23 cellular contexts compared by ENCODE assay signal in the genomic region with DNA sequence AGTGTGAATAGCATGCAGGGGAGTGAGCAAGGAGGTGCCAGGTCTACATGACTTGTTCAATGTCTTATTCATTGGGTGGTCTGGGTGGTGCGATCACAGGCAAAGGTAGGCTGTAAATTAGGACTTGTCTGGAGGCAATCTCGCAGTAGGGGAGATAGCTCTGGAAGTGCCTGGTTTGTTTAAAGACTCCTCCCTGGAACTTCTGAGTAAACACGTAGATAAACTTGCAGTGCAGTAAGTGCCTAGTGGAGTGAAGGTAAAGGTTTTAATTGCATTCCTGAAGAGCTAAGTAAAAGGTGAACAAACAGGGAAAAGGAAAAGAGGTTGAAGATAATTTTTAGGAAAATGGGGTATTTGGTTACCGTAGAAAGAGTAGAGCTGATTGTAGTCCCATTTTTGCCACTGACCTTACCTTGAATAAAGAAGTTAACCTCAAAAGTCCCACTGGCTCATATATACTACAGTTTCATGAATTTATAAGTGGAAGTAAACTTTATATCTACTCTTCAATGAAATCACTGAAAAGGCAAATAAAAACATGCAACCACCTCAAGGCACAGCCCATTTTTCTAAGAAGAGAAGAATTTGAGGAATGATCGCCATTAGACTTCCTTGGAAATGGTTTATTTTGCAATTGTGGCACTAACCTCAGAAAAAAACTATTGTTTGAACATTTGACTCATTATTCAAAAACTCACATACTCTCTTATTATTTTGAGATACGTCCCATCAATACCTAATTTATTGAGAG.
"Had no signal": no experiment of that assay in that cellular context is flagged by ENCODE, and none has a peak within 500 bp of the region (broad histone marks: within the 10 kb centered on the region; RNA-seq: fewer than 3 reads in every experiment).

No MANE protein-coding gene starts in this region.

- H3K4me3 ChIP-seq: breast epithelium, left ventricle myocardium inferior, lung, mucosa of descending colon, testis, transverse colon, uterus had no signal

- H3K4me3 Mint-ChIP-seq: activated naive CD4-positive, alpha-beta T cell treated with anti-CD3 and anti-CD28 coated beads, Interleukin-2, amount 10 ng/mL, durations not matched to agents 7 days and 5 days; activated T-helper 1 cell treated with anti-CD3 and anti-CD28 coated beads, Interleukin-12 subunit alpha, Interleukin-12 subunit beta, Interleukin-2, Interleukin-4 antibody, amounts not matched to agents 30 ng/mL and 10 ng/mL and 1 ng/mL, durations not matched to agents 14 hours and 24 hours and 36 hours; natural killer cell treated with Interleukin-12 subunit alpha and Interleukin-12 subunit beta and Interleukin-15 and Interleukin-18, amount 100 ng/mL, for 72 hours had no signal

- H3K36me3 ChIP-seq: breast epithelium, left ventricle myocardium inferior, transverse colon, uterus had no signal

- H3K9me3 ChIP-seq: breast epithelium, left ventricle myocardium inferior, mucosa of descending colon, testis, transverse colon, uterus had no signal

- H3K27ac ChIP-seq: breast epithelium, left ventricle myocardium inferior, testis, transverse colon, uterus had no signal

- H3K27me3 ChIP-seq: breast epithelium, testis, transverse colon, uterus had no signal

- H3K36me3 Mint-ChIP-seq: activated naive CD4-positive, alpha-beta T cell treated with anti-CD3 and anti-CD28 coated beads, Interleukin-2, amount 10 ng/mL, durations not matched to agents 7 days and 5 days; natural killer cell treated with Interleukin-12 subunit alpha and Interleukin-12 subunit beta and Interleukin-15 and Interleukin-18, amount 100 ng/mL, for 72 hours had no signal

- FAIRE-seq: endothelial cell of umbilical vein had no signal

- H3K4me1 Mint-ChIP-seq: activated naive CD4-positive, alpha-beta T cell treated with anti-CD3 and anti-CD28 coated beads, Interleukin-2, amount 10 ng/mL, durations not matched to agents 7 days and 5 days had no signal

- H3K9me3 Mint-ChIP-seq: activated naive CD4-positive, alpha-beta T cell treated with anti-CD3 and anti-CD28 coated beads, Interleukin-2, amount 10 ng/mL, durations not matched to agents 7 days and 5 days had no signal

- H3K4me1 ChIP-seq: breast epithelium, left ventricle myocardium inferior, testis, transverse colon, uterus had no signal

- H3K27me3 Mint-ChIP-seq: activated naive CD4-positive, alpha-beta T cell treated with anti-CD3 and anti-CD28 coated beads, Interleukin-2, amount 10 ng/mL, durations not matched to agents 7 days and 5 days had no signal

- ATAC-seq: mucosa of descending colon; natural killer cell treated with Interleukin-12 subunit alpha and Interleukin-12 subunit beta and Interleukin-15 and Interleukin-18, amount 100 ng/mL, for 72 hours; right cardiac atrium had no signal

- DNase-seq: activated CD4-positive, alpha-beta T cell treated with anti-CD3 and anti-CD28 coated beads for 4 hours; activated CD4-positive, alpha-beta T cell treated with anti-CD3 and anti-CD28 coated beads, Interleukin-2, amount 50 U/mL, for 4 hours; activated CD4-positive, CD25-positive, alpha-beta regulatory T cell; activated CD8-positive, alpha-beta memory T cell treated with anti-CD3 and anti-CD28 coated beads for 24 hours; activated effector memory CD4-positive, alpha-beta T cell treated with anti-CD3 and anti-CD28 coated beads, Interleukin-2, amount 50 U/mL, for 16 hours; activated naive CD4-positive, alpha-beta T cell treated with anti-CD3 and anti-CD28 coated beads, Interleukin-2, amount 10 ng/mL, durations not matched to agents 7 days and 5 days; amygdala; central memory CD4-positive, alpha-beta T cell; foreskin fibroblast; head of caudate nucleus; left ventricle myocardium inferior; mucosa of descending colon; right cardiac atrium; stimulated activated CD4-positive, alpha-beta T cell treated with anti-CD3 and anti-CD28 coated beads, Interleukin-2, amount 100 ng/mL, for 48 hours; stimulated activated naive CD4-positive, alpha-beta T cell treated with Interleukin-2 at 50 U/mL for 16 hours; testis; transverse colon; uterus had no signal
